Comparison of ENCODE assay signal across 9 cellular contexts in genomic region chr19:43525836-43526771, GRCh38. TPM values are rescaled to one million over a fixed set of nuclear protein-coding genes. Genes with fewer than 3 reads are reported as not detected.
DNase-seq lines count a peak whose midpoint lies in the region; ATAC-seq and TF ChIP-seq lines count a peak whose summit lies in the region.
"Had no signal": no experiment of that assay in that cellular context is flagged by ENCODE, and none has a peak within 500 bp of the region (broad histone marks: within the 10 kb centered on the region; RNA-seq: fewer than 3 reads in every experiment).

No MANE protein-coding gene starts in this region.

- H3K4me1 Mint-ChIP-seq in Calu3 (ENCODE audit: low read depth, unreplicated experiment) = peaks cover 19% of the 10 kb centered on the region

- TF ChIP-seq CTCF in Calu3 (IDR thresholded peaks at IDR 0.05; ENCODE audit: unreplicated experiment) = no peak
- TF ChIP-seq CTCF in breast epithelium (IDR thresholded peaks at IDR 0.05) = no peak
- no peak for TF ChIP-seq CTCF in left lung (IDR thresholded peaks at IDR 0.05)

- no TSS peak for BruUV-seq in Calu3 (replicated peaks; lab: Mats Ljungman, UMichigan)

- H3K4me3 Mint-ChIP-seq in Calu3 (ENCODE audit: low read depth, unreplicated experiment) = peak overlapping the region; percentile 96

- H3K4me1 ChIP-seq in breast epithelium (peaks cover 4 to 8% of the 10 kb centered on the region in 2 donors), left lung (peaks cover 19 to 31% of the 10 kb centered on the region in 2 donors)

- peak; percentile 48 for DNase-seq in Calu3
- peak; percentile 7 for DNase-seq in NCI-H526 treated with DMSO at 0.1 percent for 48 hours (lab: John Stamatoyannopoulos, UW)
- DNase-seq in breast epithelium (ENCODE audit: low spot score in 2 of 2) = peak in 1 of 2 donors; percentile 35
- no peak for DNase-seq in left lung
- DNase-seq in stimulated activated naive CD4-positive, alpha-beta T cell treated with Interleukin-2 at 50 U/mL for 16 hours (lab: John Stamatoyannopoulos, UW) = peak; percentile 10
- no peak for DNase-seq in NCI-H2227 (lab: John Stamatoyannopoulos, UW; ENCODE audit: unreplicated experiment)
- no peak for DNase-seq in NCI-H1436 (lab: John Stamatoyannopoulos, UW)

- H3K27me3 Mint-ChIP-seq in Calu3 (ENCODE audit: unreplicated experiment) = no peaks in the 10 kb centered on the region

- H3K4me3 ChIP-seq in breast epithelium (peak overlapping the region; percentile 73 to 86 (median 85)), left lung (peak overlapping the region; percentile 83 to 92)

- H3K27me3 ChIP-seq in breast epithelium (no peaks in the 10 kb centered on the region), left lung (no peaks in the 10 kb centered on the region)

- H3K9me3 ChIP-seq in breast epithelium (no peaks in the 10 kb centered on the region), left lung (no peaks in the 10 kb centered on the region)

- intact Hi-C loops in Calu3 (cut with micrococcal nuclease; ENCODE audit: unreplicated experiment) (no loop called here), breast epithelium (cut with DNase I; ENCODE audit: low total_unique reads) (no loop called here), left lung (cut with DNase I) (loop anchor here in 1 of 2 donors (10.0 kb wide), 1 partner anchor 81 kb away; no protein-coding TSS in a partner anchor)

- ATAC-seq in left lung (peak; percentile 28), HG02759 (IDR thresholded peaks at IDR 0.05; ENCODE audit: unreplicated experiment) (no peak)

- H3K36me3 ChIP-seq in breast epithelium (no peaks in the 10 kb centered on the region), left lung (no peaks in the 10 kb centered on the region)

- peak overlapping the region; percentile 93 to 95 for H3K27ac ChIP-seq in breast epithelium
- H3K27ac ChIP-seq in left lung = peak overlapping the region; percentile 82 to 84

- CTCF ChIA-PET in Calu3 (lab: Charles Lee) = interaction anchor here (1.3 kb wide), 1 partner anchor 79 kb away, joined by 5 read pairs; no protein-coding TSS in a partner anchor

- H3K36me3 Mint-ChIP-seq in Calu3 (ENCODE audit: insufficient read depth, unreplicated experiment) = peaks cover 31% of the 10 kb centered on the region

- no peaks in the 10 kb centered on the region for H3K9me3 Mint-ChIP-seq in Calu3 (ENCODE audit: low read depth, unreplicated experiment)

- TF ChIP-seq POLR2A in breast epithelium (IDR thresholded peaks at IDR 0.05) = no peak

- peak overlapping the region; percentile 79 for H3K27ac Mint-ChIP-seq in Calu3 (ENCODE audit: unreplicated experiment)

RNA-seq across cellular contexts. Expression of gene ETHE1, which starts 0.9 kb away (rescaled TPM):
- total RNA-seq in Calu3 (2022) (44.8 and 48.4 TPM in 2 replicates), breast epithelium (10 to 100 TPM; 41.6 to 70.1 (median 59.4) TPM), left lung (10 to 100 TPM; 37.5 to 39.8 TPM)

RNA-seq across cellular contexts. Expression of gene ZNF575, which starts 6.9 kb away (rescaled TPM):
- total RNA-seq in Calu3 (2022) = 2.2 and 2.8 TPM in 2 replicates
- under 1 TPM; 0.59 to 0.98 (median 0.64) TPM for total RNA-seq in breast epithelium
- 1 to 10 TPM; 2.1 to 2.5 TPM for total RNA-seq in left lung
- total RNA-seq: LHCN-M2 had no signal

RNA-seq across cellular contexts. Expression of gene PHLDB3, which starts 21.6 kb away (rescaled TPM):
- total RNA-seq in Calu3 (2022) = 24.7 and 25.7 TPM in 2 replicates
- 10 to 100 TPM in 2 of 3 donors, 1 to 10 TPM in 1; 7.5 to 19.5 (median 15.1) TPM for total RNA-seq in breast epithelium
- total RNA-seq in left lung = 1 to 10 TPM; 4.5 to 8.3 TPM

RNA-seq across cellular contexts. Expression of gene XRCC1, which starts 49.2 kb away (rescaled TPM):
- total RNA-seq in Calu3 (2022) (55.8 and 56.8 TPM in 2 replicates), breast epithelium (10 to 100 TPM; 21.0 to 30.6 (median 29.0) TPM), left lung (10 to 100 TPM; 25.2 to 30.6 TPM)

RNA-seq across cellular contexts. Expression of gene PINLYP, which starts 49.5 kb away (rescaled TPM):
- 0.17 and 0.76 TPM in 2 replicates for total RNA-seq in Calu3 (2022)
- total RNA-seq in breast epithelium = 10 to 100 TPM in 1 of 3 donors, 1 to 10 TPM in 2; 4.5 to 12.5 (median 6.9) TPM
- total RNA-seq in left lung = 1 to 10 TPM; 6.2 to 7.1 TPM

Comparison
In these comparisons a context has a peak if more than half of its experiments do, and no peak if none do; other contexts are left out.
1. DNase-seq: peak in Calu3 (single experiment), NCI-H526 treated with DMSO at 0.1 percent for 48 hours (single experiment) and stimulated activated naive CD4-positive, alpha-beta T cell treated with Interleukin-2 at 50 U/mL for 16 hours (single experiment); none in left lung (0 of 2), NCI-H2227 (single experiment) and NCI-H1436 (single experiment).